Comparison of ENCODE assay signal across 5 cellular contexts in the genomic region with DNA sequence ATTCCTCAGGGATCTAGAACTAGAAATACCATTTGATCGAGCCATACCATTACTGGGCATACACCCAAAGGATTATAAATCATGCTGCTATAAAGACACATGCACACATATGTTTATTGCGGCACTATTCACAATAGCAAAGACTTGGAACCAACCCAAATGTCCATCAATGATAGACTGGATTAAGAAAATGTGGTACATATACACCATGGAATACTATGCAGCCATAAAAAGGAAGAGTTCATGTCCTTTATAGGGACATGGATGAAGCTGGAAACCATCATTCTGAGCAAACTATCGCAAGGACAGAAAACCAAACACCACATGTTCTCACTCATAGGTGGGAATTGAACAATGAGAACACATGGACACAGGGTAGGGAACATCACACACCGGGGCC. TPM values are rescaled to one million over a fixed set of nuclear protein-coding genes. Genes with fewer than 3 reads are reported as not detected.
"Had no signal": no experiment of that assay in that cellular context is flagged by ENCODE, and none has a peak within 500 bp of the region (broad histone marks: within the 10 kb centered on the region; RNA-seq: fewer than 3 reads in every experiment).

No MANE protein-coding gene starts in this region.

RNA-seq across cellular contexts. Expression of a gene that starts 3.1 kb away (rescaled TPM):
- total RNA-seq: HepG2, HT-29, IMR-90 had no signal

RNA-seq across cellular contexts. Expression of a gene that starts 19.5 kb away (rescaled TPM):
- total RNA-seq: HT1080, IMR-90, K562 had no signal

RNA-seq across cellular contexts. Expression of a gene that starts 38.0 kb away (rescaled TPM):
- total RNA-seq: IMR-90 had no signal
